In the genomic region with DNA sequence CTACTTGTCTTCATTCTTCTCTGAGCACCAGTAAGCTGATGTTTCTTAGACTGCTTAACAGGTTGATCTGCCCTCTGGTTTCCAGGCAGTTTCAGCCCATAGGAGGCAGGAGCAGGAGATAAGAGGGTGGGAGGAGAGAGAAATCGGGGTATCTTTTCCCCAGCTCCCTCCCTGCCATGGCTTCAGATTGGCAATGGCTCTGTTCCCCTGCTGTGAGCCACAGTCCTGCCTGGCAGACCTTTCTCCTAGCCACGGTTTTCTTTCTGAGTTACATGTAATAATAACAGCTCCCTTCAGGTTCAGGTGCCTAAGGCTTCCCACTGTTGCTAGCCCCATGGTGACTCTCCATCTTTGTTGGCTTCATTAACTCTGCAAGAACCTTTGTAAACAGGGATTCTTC, we compare ENCODE assay signal across 26 cellular contexts.
"Had no signal": no experiment of that assay in that cellular context is flagged by ENCODE, and none has a peak within 500 bp of the region (broad histone marks: within the 10 kb centered on the region; RNA-seq: fewer than 3 reads in every experiment).

No MANE protein-coding gene starts in this region.

- H3K9me3 ChIP-seq: esophagus squamous epithelium, heart right ventricle, left lung, mucosa of descending colon, neutrophil, pancreas, suprapubic skin had no signal

- ATAC-seq: effector memory CD8-positive, alpha-beta T cell; heart right ventricle; left cardiac atrium; left lung; mucosa of descending colon; natural killer cell treated with Interleukin-12 subunit alpha and Interleukin-12 subunit beta and Interleukin-15 and Interleukin-18, amount 100 ng/mL, for 72 hours; pancreas; sciatic nerve; stimulated activated naive CD8-positive, alpha-beta T cell treated with anti-CD3 and anti-CD28 coated beads, Interleukin-15, amount 100 ng/mL, for 72 hours had no signal

- H3K4me2 ChIP-seq: smooth muscle cell had no signal

- DNase-seq: cortex of kidney; effector memory CD8-positive, alpha-beta T cell; erythroblast; esophagus squamous epithelium; foreskin melanocyte; glutamatergic neuron; heart right ventricle; hippocampal formation; left cardiac atrium; left lung; mesenchymal stem cell; mucosa of descending colon; naive B cell; pancreas; retina; stimulated activated CD4-positive, alpha-beta T cell treated with anti-CD3 and anti-CD28 coated beads, Interleukin-12 subunit alpha, Interleukin-12 subunit beta, amount 100 ng/mL, for 4 hours; stimulated activated CD4-positive, alpha-beta T cell treated with anti-CD3 and anti-CD28 coated beads, Interleukin-1b, Interleukin-23, amount 100 ng/mL, for 48 hours; stimulated activated CD4-positive, alpha-beta T cell treated with anti-CD3 and anti-CD28 coated beads, Interleukin-4, amount 100 ng/mL, for 1 hour; stimulated activated CD8-positive, alpha-beta memory T cell treated with anti-CD3 and anti-CD28 coated beads, Interleukin-4, amount 100 ng/mL, for 48 hours; stimulated activated naive CD4-positive, alpha-beta T cell; stimulated activated naive CD8-positive, alpha-beta T cell treated with anti-CD3 and anti-CD28 coated beads, Interleukin-15, amount 100 ng/mL, for 72 hours had no signal

- H3K4me1 ChIP-seq: esophagus squamous epithelium, heart right ventricle, left lung, pancreas, suprapubic skin had no signal

- H3K27me3 ChIP-seq: heart right ventricle, left lung, neutrophil, pancreas, suprapubic skin had no signal

- H3K27ac ChIP-seq: esophagus squamous epithelium, heart right ventricle, left lung, neutrophil, pancreas, suprapubic skin had no signal

- H3K4me3 ChIP-seq: esophagus squamous epithelium, heart right ventricle, left lung, mucosa of descending colon, pancreas, smooth muscle cell, suprapubic skin had no signal

- H3K36me3 ChIP-seq: esophagus squamous epithelium, heart right ventricle, left lung, neutrophil, pancreas, suprapubic skin had no signal
